8 cellular contexts compared by ENCODE assay signal in genomic region chr13:51844862-51845573, GRCh38. TPM values are rescaled to one million over a fixed set of nuclear protein-coding genes. Genes with fewer than 3 reads are reported as not detected.
A peak's percentile ranks its signal among the peaks of the same experiment; 100 is the strongest.
DNase-seq lines count a peak whose midpoint lies in the region; ATAC-seq and TF ChIP-seq lines count a peak whose summit lies in the region.

Gene TMEM272 (minus strand): TSS chr13:51845177. CDS start chr13:51838530, 6,647 bp downstream.

- H3K9me3 ChIP-seq in HUES6 (ENCODE audit: control insufficient read depth, insufficient read depth, low read depth, low read length) (peaks cover 8% of the 10 kb centered on the region), skeletal muscle tissue (ENCODE audit: control insufficient read depth in 3 of 3, low read length in 3 of 3) (no peaks in the 10 kb centered on the region)

- no peaks in the 10 kb centered on the region for H3K9me3 Mint-ChIP-seq in T-cell

- peak within 1 kb of the TSS in 2 of 3 donors; percentile 17 to 42 for H3K4me3 Mint-ChIP-seq in T-cell

- peaks cover 8 to 12% (median 9%) of the 10 kb centered on the region in 3 donors for H3K4me1 Mint-ChIP-seq in T-cell

- no peak within 1 kb of the TSS for H3K4me3 ChIP-seq in GM12865 (ENCODE audit: low read depth, low read length)
- H3K4me3 ChIP-seq in HUES6 (ENCODE audit: low read depth, low read length): peak within 1 kb of the TSS; percentile 19; the same call in 1 of the 2 replicates
- H3K4me3 ChIP-seq in astrocyte of the spinal cord (ENCODE audit: low read depth, low read length): no peak within 1 kb of the TSS
- H3K4me3 ChIP-seq in skeletal muscle tissue (ENCODE audit: low read length in 3 of 3): peak within 1 kb of the TSS; percentile 19 to 54 (median 49)

- H3K27me3 Mint-ChIP-seq in T-cell: peaks cover 0 to 9% of the 10 kb centered on the region in 2 donors

- H3K27ac ChIP-seq in HUES6 (ENCODE audit: low read depth, low read length) (no peak within 1 kb of the TSS), skeletal muscle tissue (ENCODE audit: low read depth, low read length) (no peak within 1 kb of the TSS)

- in situ Hi-C loops in astrocyte of the spinal cord (cut with HindIII; ENCODE audit: low sequenced_read_pairs): no loop called here

- peak; percentile 26 for DNase-seq in GM12865 (ENCODE audit: low read depth)
- peak in 22 of 34 experiments; percentile 6 to 57 (median 40) for DNase-seq in T-cell
- peak; percentile 17 for DNase-seq in astrocyte of the spinal cord (ENCODE audit: low read depth, low spot score)
- peak; percentile 25 for DNase-seq in iPS DF 4.7 (ENCODE audit: extremely low read depth, low spot score)
- DNase-seq in NCI-H1048 (lab: John Stamatoyannopoulos, UW): no peak

- H3K27me3 ChIP-seq in HUES6 (ENCODE audit: control insufficient read depth, insufficient read depth, low read length) (no peaks in the 10 kb centered on the region), skeletal muscle tissue (ENCODE audit: control insufficient read depth in 3 of 3, insufficient read depth in 3 of 3, low read length in 3 of 3) (no peaks in the 10 kb centered on the region)

- CTCF ChIA-PET in T-cell (lab: Charles Lee): interaction anchor here (0.7 to 1.3 kb wide), 4 partner anchors 13 to 29 kb away, joined by 3 to 4 read pairs (median 3); no protein-coding TSS in a partner anchor

- H3K27ac Mint-ChIP-seq in T-cell: no peak within 1 kb of the TSS

- H3K4me1 ChIP-seq in HUES6 (ENCODE audit: control insufficient read depth, insufficient read depth, low read length): peaks cover 4% of the 10 kb centered on the region; the same call in 1 of the 2 replicates
- H3K4me1 ChIP-seq in skeletal muscle tissue (ENCODE audit: control insufficient read depth in 3 of 3, insufficient read depth in 3 of 3, low read length in 3 of 3): peaks cover 2 to 6% (median 3%) of the 10 kb centered on the region in 3 donors

- no peak within 1 kb of the TSS for H3K9ac ChIP-seq in HUES6 (ENCODE audit: low read length)
- no peak within 1 kb of the TSS for H3K9ac ChIP-seq in skeletal muscle tissue (ENCODE audit: low read depth in 1 of 3, low read length in 3 of 3)

- POLR2A ChIA-PET in T-cell (lab: Charles Lee): no interaction called here

- no peaks in the 10 kb centered on the region for H3K36me3 Mint-ChIP-seq in T-cell

- peak; percentile 83 for TF ChIP-seq CTCF in GM12865 (IDR thresholded peaks at IDR 0.05; ENCODE audit: insufficient read depth, low read depth, low read length, missing control alignments)
- peak; percentile 97 for TF ChIP-seq CTCF in astrocyte of the spinal cord (IDR thresholded peaks at IDR 0.05; ENCODE audit: low read depth, low read length)

- H3K36me3 ChIP-seq in HUES6 (ENCODE audit: control insufficient read depth, insufficient read depth, low read length) (no peaks in the 10 kb centered on the region), skeletal muscle tissue (ENCODE audit: control insufficient read depth in 3 of 3, insufficient read depth in 3 of 3, low read length in 3 of 3) (no peaks in the 10 kb centered on the region)

- peak; percentile 70 to 83 (median 81) for ATAC-seq in T-cell (replicated peaks in 1 of 4)
- ATAC-seq in HG03045 (IDR thresholded peaks at IDR 0.05; ENCODE audit: unreplicated experiment): no peak

RNA-seq across cellular contexts. Expression of gene TMEM272, which starts in this region (rescaled TPM):
- 1 to 10 TPM; 5.2 to 9.0 (median 8.8) TPM for total RNA-seq in T-cell
- total RNA-seq in skeletal muscle tissue: not detected

Comparison
In these comparisons a context has a peak if more than half of its experiments do, and no peak if none do; other contexts are left out.
1. H3K4me3 ChIP-seq: peak in HUES6 (single experiment) and skeletal muscle tissue (3 of 3); none in GM12865 (single experiment) and astrocyte of the spinal cord (single experiment).